27 cellular contexts compared by ENCODE assay signal in genomic region chr2:215423234-215423633, GRCh38. TPM values are rescaled to one million over a fixed set of nuclear protein-coding genes. Genes with fewer than 3 reads are reported as not detected.
DNase-seq lines count a peak whose midpoint lies in the region; ATAC-seq, FAIRE-seq and TF ChIP-seq lines count a peak whose summit lies in the region.
"Had no signal": no experiment of that assay in that cellular context is flagged by ENCODE, and none has a peak within 500 bp of the region (broad histone marks: within the 10 kb centered on the region; RNA-seq: fewer than 3 reads in every experiment).

No MANE protein-coding gene starts in this region.

- peaks cover 51% of the 10 kb centered on the region for H3K4me1 ChIP-seq in astrocyte (ENCODE audit: insufficient read depth, low read length)
- H3K4me1 ChIP-seq: gastrocnemius medialis, vagina had no signal

- H3K4me2 ChIP-seq in astrocyte (ENCODE audit: low read length), result peak overlapping the region; percentile 80

- H3K9me3 Mint-ChIP-seq in astrocyte (ENCODE audit: unreplicated experiment), result no peaks in the 10 kb centered on the region
- H3K9me3 Mint-ChIP-seq in progenitor cell of endocrine pancreas (ENCODE audit: low read depth), result no peaks in the 10 kb centered on the region
- H3K9me3 Mint-ChIP-seq: activated naive CD4-positive, alpha-beta T cell treated with anti-CD3 and anti-CD28 coated beads, Interleukin-2, amount 10 ng/mL, durations not matched to agents 7 days and 5 days; activated T-cell treated with anti-CD3 and anti-CD28 coated beads, Interleukin-2, amount 50 U/mL, for 72 hours; natural killer cell had no signal

- ATAC-seq in omental fat pad (ENCODE audit: low FRiP score) (no peak), GM21526 (IDR thresholded peaks at IDR 0.05; ENCODE audit: low FRiP score, unreplicated experiment) (no peak), HG02571 (IDR thresholded peaks at IDR 0.05; ENCODE audit: unreplicated experiment) (no peak)
- ATAC-seq: activated T-cell treated with anti-CD3 and anti-CD28 coated beads, Interleukin-2, amount 50 U/mL, for 72 hours; gastrocnemius medialis; natural killer cell; PC-3 had no signal

- FAIRE-seq in astrocyte (lab: Jason Lieb, UNC), result no peak
- FAIRE-seq: colon, endometrium had no signal

- H3K4me3 ChIP-seq in AG10803 (ENCODE audit: low read length), result peak overlapping the region; percentile 15
- peak overlapping the region; percentile 49 for H3K4me3 ChIP-seq in astrocyte (ENCODE audit: insufficient read depth, low read depth, low read length)
- H3K4me3 ChIP-seq in fibroblast of mammary gland (ENCODE audit: control insufficient read depth, low read depth, low read length), result no peak overlapping the region
- H3K4me3 ChIP-seq: gastrocnemius medialis, vagina had no signal

- peak overlapping the region; percentile 53 for H3K27ac ChIP-seq in astrocyte (ENCODE audit: low read depth, low read length)
- H3K27ac ChIP-seq: vagina had no signal

- peaks cover 23% of the 10 kb centered on the region for H3K36me3 Mint-ChIP-seq in astrocyte (ENCODE audit: low read depth, unreplicated experiment)
- peaks cover 63% of the 10 kb centered on the region for H3K36me3 Mint-ChIP-seq in progenitor cell of endocrine pancreas (ENCODE audit: insufficient read depth)
- H3K36me3 Mint-ChIP-seq: activated naive CD4-positive, alpha-beta T cell treated with anti-CD3 and anti-CD28 coated beads, Interleukin-2, amount 10 ng/mL, durations not matched to agents 7 days and 5 days; natural killer cell had no signal

- H4K20me1 ChIP-seq in astrocyte (ENCODE audit: insufficient read depth, low read length), result peaks cover 94% of the 10 kb centered on the region

- H3K27me3 ChIP-seq in astrocyte (ENCODE audit: insufficient read depth, low read length), result no peaks in the 10 kb centered on the region
- H3K27me3 ChIP-seq: gastrocnemius medialis, vagina had no signal

- H3K9ac ChIP-seq in astrocyte (ENCODE audit: low read length), result peak overlapping the region; percentile 74

- peak overlapping the region; percentile 68 for H3K27ac Mint-ChIP-seq in astrocyte (ENCODE audit: unreplicated experiment)
- peak overlapping the region; percentile 62 for H3K27ac Mint-ChIP-seq in progenitor cell of endocrine pancreas
- H3K27ac Mint-ChIP-seq: activated naive CD4-positive, alpha-beta T cell treated with anti-CD3 and anti-CD28 coated beads, Interleukin-2, amount 10 ng/mL, durations not matched to agents 7 days and 5 days; activated T-cell treated with anti-CD3 and anti-CD28 coated beads, Interleukin-2, amount 50 U/mL, for 72 hours; natural killer cell had no signal

- H3K36me3 ChIP-seq in astrocyte (ENCODE audit: insufficient read depth, low read length), result peaks cover 91% of the 10 kb centered on the region
- H3K36me3 ChIP-seq: gastrocnemius medialis had no signal

- no peaks in the 10 kb centered on the region for H3K27me3 Mint-ChIP-seq in astrocyte (ENCODE audit: low read depth, unreplicated experiment)
- no peaks in the 10 kb centered on the region for H3K27me3 Mint-ChIP-seq in progenitor cell of endocrine pancreas

- H3K4me3 Mint-ChIP-seq in astrocyte (ENCODE audit: unreplicated experiment) (peak overlapping the region; percentile 60), progenitor cell of endocrine pancreas (ENCODE audit: low read depth) (no peak overlapping the region)
- H3K4me3 Mint-ChIP-seq: activated naive CD4-positive, alpha-beta T cell treated with anti-CD3 and anti-CD28 coated beads, Interleukin-2, amount 10 ng/mL, durations not matched to agents 7 days and 5 days; activated T-cell treated with anti-CD3 and anti-CD28 coated beads, Interleukin-2, amount 50 U/mL, for 72 hours; natural killer cell had no signal

- TF ChIP-seq CTCF in AG10803 (conservative IDR thresholded peaks at IDR 0.05; ENCODE audit: low read length) (no peak), astrocyte (IDR thresholded peaks at IDR 0.05; ENCODE audit: insufficient read depth, low read depth, low read length) (no peak), fibroblast of mammary gland (conservative IDR thresholded peaks at IDR 0.05; ENCODE audit: control insufficient read depth, insufficient read depth, low read depth, low read length) (no peak), progenitor cell of endocrine pancreas (IDR thresholded peaks at IDR 0.05; ENCODE audit: unreplicated experiment) (no peak), omental fat pad (IDR thresholded peaks at IDR 0.05) (no peak)

- H3K9me3 ChIP-seq in astrocyte (ENCODE audit: insufficient read depth, low read depth, low read length), result no peaks in the 10 kb centered on the region
- H3K9me3 ChIP-seq: gastrocnemius medialis, vagina had no signal

- peaks cover 89% of the 10 kb centered on the region for H3K79me2 ChIP-seq in astrocyte (ENCODE audit: insufficient read depth, low read length)

- DNase-seq in AG10803 (ENCODE audit: low read depth) (peak; percentile 41), astrocyte (ENCODE audit: low read depth) (peak; percentile 22), fibroblast of mammary gland (ENCODE audit: low read depth) (peak; percentile 53), progenitor cell of endocrine pancreas (ENCODE audit: low spot score, unreplicated experiment) (no peak), omental fat pad (ENCODE audit: low spot score) (no peak), islet precursor cell (no peak)
- DNase-seq: ACHN; activated CD4-positive, alpha-beta T cell treated with anti-CD3 and anti-CD28 coated beads for 4 hours; activated naive CD4-positive, alpha-beta T cell treated with anti-CD3 and anti-CD28 coated beads, Interleukin-2, amount 10 ng/mL, durations not matched to agents 7 days and 5 days; activated T-cell treated with anti-CD3 and anti-CD28 coated beads, Interleukin-2, amount 50 U/mL, for 72 hours; gastrocnemius medialis; GF-D8; GOT3; KG1; left cardiac atrium; natural killer cell; NCI-H1930; NCI-H2227 treated with DMSO at 0.1 percent for 48 hours; PC-3; posterior cingulate gyrus; SIG-M5; T-helper 1 cell had no signal

- H2AFZ ChIP-seq in astrocyte (ENCODE audit: low read depth, low read length), result no peak overlapping the region

- peaks cover 59% of the 10 kb centered on the region for H3K4me1 Mint-ChIP-seq in astrocyte (ENCODE audit: low read depth, unreplicated experiment)
- peaks cover 64% of the 10 kb centered on the region for H3K4me1 Mint-ChIP-seq in progenitor cell of endocrine pancreas (ENCODE audit: low read depth)
- H3K4me1 Mint-ChIP-seq: activated naive CD4-positive, alpha-beta T cell treated with anti-CD3 and anti-CD28 coated beads, Interleukin-2, amount 10 ng/mL, durations not matched to agents 7 days and 5 days; natural killer cell had no signal

RNA-seq across cellular contexts. Expression of gene FN1, which starts 12.6 kb away (rescaled TPM):
- 17,010 and 22,524 TPM in 2 replicates for total RNA-seq in astrocyte
- 2,640 and 2,744 TPM in 2 replicates for total RNA-seq in progenitor cell of endocrine pancreas
- total RNA-seq in omental fat pad, result 100 to 1,000 TPM in 3 of 4 donors, 10 to 100 TPM in 1; 89.6 to 220 (median 177) TPM

Comparison
In these comparisons a context has a peak if more than half of its experiments do, and no peak if none do; other contexts are left out.
1. DNase-seq: peak in AG10803 (single experiment), astrocyte (single experiment) and fibroblast of mammary gland (single experiment); none in progenitor cell of endocrine pancreas (single experiment), omental fat pad (single experiment) and islet precursor cell (single experiment).
2. RNA of gene FN1, which starts 12.6 kb away (total RNA-seq): 17,010 to 22,524 TPM in astrocyte and 2,640 to 2,744 TPM in progenitor cell of endocrine pancreas; 89.6 to 220 TPM in omental fat pad; every median in the first group is over 10 times any median in the second.